Comparison of ENCODE assay signal across 1 cellular context in the genomic region with DNA sequence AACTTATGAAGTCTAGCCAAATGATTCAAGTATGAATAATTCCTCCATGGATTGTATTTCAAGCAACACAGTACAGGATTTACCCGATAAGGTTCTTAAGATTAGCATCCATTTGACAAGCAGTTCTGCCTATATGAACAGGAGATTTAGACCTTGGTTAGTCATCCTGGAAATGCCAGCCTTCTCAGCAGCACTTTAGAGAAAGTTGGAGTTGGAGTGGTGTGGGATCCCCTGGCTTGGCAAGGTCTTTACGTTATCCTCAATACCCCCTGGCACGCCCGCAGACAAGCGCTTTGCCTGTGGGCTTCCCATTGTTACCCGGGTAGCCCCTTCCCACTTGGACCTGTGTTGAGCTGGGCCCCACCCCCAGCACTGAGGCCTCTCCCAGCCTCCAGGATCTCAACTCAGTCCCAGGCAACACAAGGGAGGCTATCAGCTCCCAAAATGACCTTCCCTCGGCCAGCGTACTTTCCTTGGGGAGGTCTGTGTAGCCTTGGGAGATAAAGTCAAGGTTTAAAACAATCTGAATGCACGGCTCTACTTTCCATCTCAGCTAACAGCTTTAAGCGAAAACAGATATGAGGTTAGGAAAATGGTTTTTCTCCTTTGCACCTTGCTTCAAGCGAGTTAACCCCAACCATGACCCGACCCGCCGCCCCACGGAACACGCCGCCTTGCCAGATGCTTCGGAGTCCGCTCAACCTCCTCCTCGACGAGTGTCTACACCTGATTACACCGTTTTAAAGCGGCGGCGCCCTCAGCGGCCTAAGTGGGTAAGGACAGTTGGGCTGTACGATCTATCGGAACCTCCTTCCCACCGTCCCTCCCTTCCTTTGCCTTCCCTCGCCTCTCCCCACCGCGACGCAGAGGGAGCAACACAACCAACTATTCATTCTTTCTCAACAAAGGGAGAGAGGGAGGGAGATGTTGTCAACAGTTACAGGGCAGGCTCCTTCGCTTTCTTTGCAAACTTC.
TF ChIP-seq lines count a peak whose summit lies in the region.

No MANE protein-coding gene starts in this region.

TF ChIP-seq in K562, 482 proteins besides CTCF, POLR2A, EP300 and RAD21 (continued from another document and continues in another):
- TF ChIP-seq, protein P1, sequence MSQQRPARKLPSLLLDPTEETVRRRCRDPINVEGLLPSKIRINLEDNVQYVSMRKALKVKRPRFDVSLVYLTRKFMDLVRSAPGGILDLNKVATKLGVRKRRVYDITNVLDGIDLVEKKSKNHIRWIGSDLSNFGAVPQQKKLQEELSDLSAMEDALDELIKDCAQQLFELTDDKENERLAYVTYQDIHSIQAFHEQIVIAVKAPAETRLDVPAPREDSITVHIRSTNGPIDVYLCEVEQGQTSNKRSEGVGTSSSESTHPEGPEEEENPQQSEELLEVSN (IDR thresholded peaks at IDR 0.05; ENCODE audit: borderline replicate concordance in 1 of 2, extremely low read depth in 1 of 2, insufficient read depth in 1 of 2, insufficient read length in 1 of 2, low read depth in 1 of 2, low read length in 1 of 2, poor library complexity in 1 of 2, severe bottlenecking in 1 of 2): peak in 1 of 2 experiments; percentile 37
- TF ChIP-seq MAFF (IDR thresholded peaks at IDR 0.05; ENCODE audit: low read length): no peak
- TF ChIP-seq POLR3G (IDR thresholded peaks at IDR 0.05; ENCODE audit: extremely low read depth, insufficient read length, insufficient replicate concordance): no peak
- TF ChIP-seq, protein P2, sequence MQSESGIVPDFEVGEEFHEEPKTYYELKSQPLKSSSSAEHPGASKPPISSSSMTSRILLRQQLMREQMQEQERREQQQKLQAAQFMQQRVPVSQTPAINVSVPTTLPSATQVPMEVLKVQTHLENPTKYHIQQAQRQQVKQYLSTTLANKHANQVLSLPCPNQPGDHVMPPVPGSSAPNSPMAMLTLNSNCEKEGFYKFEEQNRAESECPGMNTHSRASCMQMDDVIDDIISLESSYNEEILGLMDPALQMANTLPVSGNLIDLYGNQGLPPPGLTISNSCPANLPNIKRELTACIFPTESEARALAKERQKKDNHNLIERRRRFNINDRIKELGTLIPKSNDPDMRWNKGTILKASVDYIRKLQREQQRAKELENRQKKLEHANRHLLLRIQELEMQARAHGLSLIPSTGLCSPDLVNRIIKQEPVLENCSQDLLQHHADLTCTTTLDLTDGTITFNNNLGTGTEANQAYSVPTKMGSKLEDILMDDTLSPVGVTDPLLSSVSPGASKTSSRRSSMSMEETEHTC (IDR thresholded peaks at IDR 0.05): no peak
- no peak for TF ChIP-seq CHCHD3 (CRISPR knock-in tag; IDR thresholded peaks at IDR 0.05)
- peak; percentile 62; the same call in 1 of the 2 replicates for TF ChIP-seq ZNF263 (CRISPR knock-in tag; IDR thresholded peaks at IDR 0.05; ENCODE audit: borderline replicate concordance)
- no peak for TF ChIP-seq FOXA1 (IDR thresholded peaks at IDR 0.05; ENCODE audit: borderline replicate concordance)
- TF ChIP-seq, protein P3, sequence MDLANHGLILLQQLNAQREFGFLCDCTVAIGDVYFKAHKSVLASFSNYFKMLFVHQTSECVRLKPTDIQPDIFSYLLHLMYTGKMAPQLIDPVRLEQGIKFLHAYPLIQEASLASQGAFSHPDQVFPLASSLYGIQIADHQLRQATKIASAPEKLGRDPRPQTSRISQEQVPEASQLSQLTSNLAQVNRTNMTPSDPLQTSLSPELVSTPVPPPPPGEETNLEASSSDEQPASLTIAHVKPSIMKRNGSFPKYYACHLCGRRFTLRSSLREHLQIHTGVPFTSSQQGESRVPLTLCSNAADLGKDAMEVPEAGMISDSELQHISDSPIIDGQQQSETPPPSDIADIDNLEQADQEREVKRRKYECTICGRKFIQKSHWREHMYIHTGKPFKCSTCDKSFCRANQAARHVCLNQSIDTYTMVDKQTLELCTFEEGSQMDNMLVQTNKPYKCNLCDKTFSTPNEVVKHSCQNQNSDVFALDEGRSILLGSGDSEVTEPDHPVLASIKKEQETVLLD (IDR thresholded peaks at IDR 0.05): no peak
- TF ChIP-seq HDAC6 (IDR thresholded peaks at IDR 0.05; ENCODE audit: low read depth, low read length): no peak
- no peak for TF ChIP-seq EGR1 (conservative IDR thresholded peaks at IDR 0.05)
- TF ChIP-seq, protein P4, sequence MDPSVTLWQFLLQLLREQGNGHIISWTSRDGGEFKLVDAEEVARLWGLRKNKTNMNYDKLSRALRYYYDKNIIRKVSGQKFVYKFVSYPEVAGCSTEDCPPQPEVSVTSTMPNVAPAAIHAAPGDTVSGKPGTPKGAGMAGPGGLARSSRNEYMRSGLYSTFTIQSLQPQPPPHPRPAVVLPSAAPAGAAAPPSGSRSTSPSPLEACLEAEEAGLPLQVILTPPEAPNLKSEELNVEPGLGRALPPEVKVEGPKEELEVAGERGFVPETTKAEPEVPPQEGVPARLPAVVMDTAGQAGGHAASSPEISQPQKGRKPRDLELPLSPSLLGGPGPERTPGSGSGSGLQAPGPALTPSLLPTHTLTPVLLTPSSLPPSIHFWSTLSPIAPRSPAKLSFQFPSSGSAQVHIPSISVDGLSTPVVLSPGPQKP (CRISPR knock-in tag; IDR thresholded peaks at IDR 0.05): no peak
- TF ChIP-seq SMAD3 (CRISPR knock-in tag; conservative IDR thresholded peaks at IDR 0.05): no peak
- TF ChIP-seq, protein P5, sequence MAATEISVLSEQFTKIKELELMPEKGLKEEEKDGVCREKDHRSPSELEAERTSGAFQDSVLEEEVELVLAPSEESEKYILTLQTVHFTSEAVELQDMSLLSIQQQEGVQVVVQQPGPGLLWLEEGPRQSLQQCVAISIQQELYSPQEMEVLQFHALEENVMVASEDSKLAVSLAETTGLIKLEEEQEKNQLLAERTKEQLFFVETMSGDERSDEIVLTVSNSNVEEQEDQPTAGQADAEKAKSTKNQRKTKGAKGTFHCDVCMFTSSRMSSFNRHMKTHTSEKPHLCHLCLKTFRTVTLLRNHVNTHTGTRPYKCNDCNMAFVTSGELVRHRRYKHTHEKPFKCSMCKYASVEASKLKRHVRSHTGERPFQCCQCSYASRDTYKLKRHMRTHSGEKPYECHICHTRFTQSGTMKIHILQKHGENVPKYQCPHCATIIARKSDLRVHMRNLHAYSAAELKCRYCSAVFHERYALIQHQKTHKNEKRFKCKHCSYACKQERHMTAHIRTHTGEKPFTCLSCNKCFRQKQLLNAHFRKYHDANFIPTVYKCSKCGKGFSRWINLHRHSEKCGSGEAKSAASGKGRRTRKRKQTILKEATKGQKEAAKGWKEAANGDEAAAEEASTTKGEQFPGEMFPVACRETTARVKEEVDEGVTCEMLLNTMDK (IDR thresholded peaks at IDR 0.05; ENCODE audit: borderline replicate concordance, insufficient read depth, low read depth, low read length, poor library complexity, severe bottlenecking): no peak
- TF ChIP-seq, protein P6, sequence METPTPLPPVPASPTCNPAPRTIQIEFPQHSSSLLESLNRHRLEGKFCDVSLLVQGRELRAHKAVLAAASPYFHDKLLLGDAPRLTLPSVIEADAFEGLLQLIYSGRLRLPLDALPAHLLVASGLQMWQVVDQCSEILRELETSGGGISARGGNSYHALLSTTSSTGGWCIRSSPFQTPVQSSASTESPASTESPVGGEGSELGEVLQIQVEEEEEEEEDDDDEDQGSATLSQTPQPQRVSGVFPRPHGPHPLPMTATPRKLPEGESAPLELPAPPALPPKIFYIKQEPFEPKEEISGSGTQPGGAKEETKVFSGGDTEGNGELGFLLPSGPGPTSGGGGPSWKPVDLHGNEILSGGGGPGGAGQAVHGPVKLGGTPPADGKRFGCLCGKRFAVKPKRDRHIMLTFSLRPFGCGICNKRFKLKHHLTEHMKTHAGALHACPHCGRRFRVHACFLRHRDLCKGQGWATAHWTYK (CRISPR knock-in tag; IDR thresholded peaks at IDR 0.05): no peak
- no peak for TF ChIP-seq TSC22D4 (tag; IDR thresholded peaks at IDR 0.05)
- TF ChIP-seq, protein P7, sequence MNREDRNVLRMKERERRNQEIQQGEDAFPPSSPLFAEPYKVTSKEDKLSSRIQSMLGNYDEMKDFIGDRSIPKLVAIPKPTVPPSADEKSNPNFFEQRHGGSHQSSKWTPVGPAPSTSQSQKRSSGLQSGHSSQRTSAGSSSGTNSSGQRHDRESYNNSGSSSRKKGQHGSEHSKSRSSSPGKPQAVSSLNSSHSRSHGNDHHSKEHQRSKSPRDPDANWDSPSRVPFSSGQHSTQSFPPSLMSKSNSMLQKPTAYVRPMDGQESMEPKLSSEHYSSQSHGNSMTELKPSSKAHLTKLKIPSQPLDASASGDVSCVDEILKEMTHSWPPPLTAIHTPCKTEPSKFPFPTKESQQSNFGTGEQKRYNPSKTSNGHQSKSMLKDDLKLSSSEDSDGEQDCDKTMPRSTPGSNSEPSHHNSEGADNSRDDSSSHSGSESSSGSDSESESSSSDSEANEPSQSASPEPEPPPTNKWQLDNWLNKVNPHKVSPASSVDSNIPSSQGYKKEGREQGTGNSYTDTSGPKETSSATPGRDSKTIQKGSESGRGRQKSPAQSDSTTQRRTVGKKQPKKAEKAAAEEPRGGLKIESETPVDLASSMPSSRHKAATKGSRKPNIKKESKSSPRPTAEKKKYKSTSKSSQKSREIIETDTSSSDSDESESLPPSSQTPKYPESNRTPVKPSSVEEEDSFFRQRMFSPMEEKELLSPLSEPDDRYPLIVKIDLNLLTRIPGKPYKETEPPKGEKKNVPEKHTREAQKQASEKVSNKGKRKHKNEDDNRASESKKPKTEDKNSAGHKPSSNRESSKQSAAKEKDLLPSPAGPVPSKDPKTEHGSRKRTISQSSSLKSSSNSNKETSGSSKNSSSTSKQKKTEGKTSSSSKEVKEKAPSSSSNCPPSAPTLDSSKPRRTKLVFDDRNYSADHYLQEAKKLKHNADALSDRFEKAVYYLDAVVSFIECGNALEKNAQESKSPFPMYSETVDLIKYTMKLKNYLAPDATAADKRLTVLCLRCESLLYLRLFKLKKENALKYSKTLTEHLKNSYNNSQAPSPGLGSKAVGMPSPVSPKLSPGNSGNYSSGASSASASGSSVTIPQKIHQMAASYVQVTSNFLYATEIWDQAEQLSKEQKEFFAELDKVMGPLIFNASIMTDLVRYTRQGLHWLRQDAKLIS (CRISPR knock-in tag; IDR thresholded peaks at IDR 0.05): 0 out of 2 replicates have a peak, but pooled peaks have one; percentile 22
- TF ChIP-seq RUNX1 (IDR thresholded peaks at IDR 0.05; ENCODE audit: low read depth): no peak
- TF ChIP-seq ZKSCAN8 (CRISPR knock-in tag; IDR thresholded peaks at IDR 0.05): no peak
- TF ChIP-seq CBX3 (IDR thresholded peaks at IDR 0.05; ENCODE audit: borderline replicate concordance in 1 of 2, low read length in 2 of 2): 0 out of 3 replicates have a peak, but pooled peaks of 1 of the 2 experiments have one; percentile 31
- TF ChIP-seq, protein P8, sequence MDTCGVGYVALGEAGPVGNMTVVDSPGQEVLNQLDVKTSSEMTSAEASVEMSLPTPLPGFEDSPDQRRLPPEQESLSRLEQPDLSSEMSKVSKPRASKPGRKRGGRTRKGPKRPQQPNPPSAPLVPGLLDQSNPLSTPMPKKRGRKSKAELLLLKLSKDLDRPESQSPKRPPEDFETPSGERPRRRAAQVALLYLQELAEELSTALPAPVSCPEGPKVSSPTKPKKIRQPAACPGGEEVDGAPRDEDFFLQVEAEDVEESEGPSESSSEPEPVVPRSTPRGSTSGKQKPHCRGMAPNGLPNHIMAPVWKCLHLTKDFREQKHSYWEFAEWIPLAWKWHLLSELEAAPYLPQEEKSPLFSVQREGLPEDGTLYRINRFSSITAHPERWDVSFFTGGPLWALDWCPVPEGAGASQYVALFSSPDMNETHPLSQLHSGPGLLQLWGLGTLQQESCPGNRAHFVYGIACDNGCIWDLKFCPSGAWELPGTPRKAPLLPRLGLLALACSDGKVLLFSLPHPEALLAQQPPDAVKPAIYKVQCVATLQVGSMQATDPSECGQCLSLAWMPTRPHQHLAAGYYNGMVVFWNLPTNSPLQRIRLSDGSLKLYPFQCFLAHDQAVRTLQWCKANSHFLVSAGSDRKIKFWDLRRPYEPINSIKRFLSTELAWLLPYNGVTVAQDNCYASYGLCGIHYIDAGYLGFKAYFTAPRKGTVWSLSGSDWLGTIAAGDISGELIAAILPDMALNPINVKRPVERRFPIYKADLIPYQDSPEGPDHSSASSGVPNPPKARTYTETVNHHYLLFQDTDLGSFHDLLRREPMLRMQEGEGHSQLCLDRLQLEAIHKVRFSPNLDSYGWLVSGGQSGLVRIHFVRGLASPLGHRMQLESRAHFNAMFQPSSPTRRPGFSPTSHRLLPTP (IDR thresholded peaks at IDR 0.05; ENCODE audit: borderline replicate concordance, extremely low read depth, insufficient read length): no peak
- peak; percentile 52 for TF ChIP-seq TCF3 (CRISPR knock-in tag; IDR thresholded peaks at IDR 0.05)
- peak; percentile 49 for TF ChIP-seq L3MBTL2 (IDR thresholded peaks at IDR 0.05)
- TF ChIP-seq ARID1B (IDR thresholded peaks at IDR 0.05): 0 out of 2 replicates have a peak, but pooled peaks have one; percentile 12
- TF ChIP-seq, protein P9, sequence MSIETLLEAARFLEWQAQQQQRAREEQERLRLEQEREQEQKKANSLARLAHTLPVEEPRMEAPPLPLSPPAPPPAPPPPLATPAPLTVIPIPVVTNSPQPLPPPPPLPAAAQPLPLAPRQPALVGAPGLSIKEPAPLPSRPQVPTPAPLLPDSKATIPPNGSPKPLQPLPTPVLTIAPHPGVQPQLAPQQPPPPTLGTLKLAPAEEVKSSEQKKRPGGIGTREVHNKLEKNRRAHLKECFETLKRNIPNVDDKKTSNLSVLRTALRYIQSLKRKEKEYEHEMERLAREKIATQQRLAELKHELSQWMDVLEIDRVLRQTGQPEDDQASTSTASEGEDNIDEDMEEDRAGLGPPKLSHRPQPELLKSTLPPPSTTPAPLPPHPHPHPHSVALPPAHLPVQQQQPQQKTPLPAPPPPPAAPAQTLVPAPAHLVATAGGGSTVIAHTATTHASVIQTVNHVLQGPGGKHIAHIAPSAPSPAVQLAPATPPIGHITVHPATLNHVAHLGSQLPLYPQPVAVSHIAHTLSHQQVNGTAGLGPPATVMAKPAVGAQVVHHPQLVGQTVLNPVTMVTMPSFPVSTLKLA (conservative IDR thresholded peaks at IDR 0.05): no peak
- TF ChIP-seq, protein P10, sequence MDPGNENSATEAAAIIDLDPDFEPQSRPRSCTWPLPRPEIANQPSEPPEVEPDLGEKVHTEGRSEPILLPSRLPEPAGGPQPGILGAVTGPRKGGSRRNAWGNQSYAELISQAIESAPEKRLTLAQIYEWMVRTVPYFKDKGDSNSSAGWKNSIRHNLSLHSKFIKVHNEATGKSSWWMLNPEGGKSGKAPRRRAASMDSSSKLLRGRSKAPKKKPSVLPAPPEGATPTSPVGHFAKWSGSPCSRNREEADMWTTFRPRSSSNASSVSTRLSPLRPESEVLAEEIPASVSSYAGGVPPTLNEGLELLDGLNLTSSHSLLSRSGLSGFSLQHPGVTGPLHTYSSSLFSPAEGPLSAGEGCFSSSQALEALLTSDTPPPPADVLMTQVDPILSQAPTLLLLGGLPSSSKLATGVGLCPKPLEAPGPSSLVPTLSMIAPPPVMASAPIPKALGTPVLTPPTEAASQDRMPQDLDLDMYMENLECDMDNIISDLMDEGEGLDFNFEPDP (CRISPR knock-in tag; IDR thresholded peaks at IDR 0.05): no peak
- peak; percentile 45; the same call in 1 of the 2 replicates for TF ChIP-seq MTA3 (IDR thresholded peaks at IDR 0.05; ENCODE audit: borderline replicate concordance)
- TF ChIP-seq FOXA3 (CRISPR knock-in tag; conservative IDR thresholded peaks at IDR 0.05 in 1 of 2, IDR thresholded peaks at IDR 0.05 in 1 of 2): 0 out of 4 replicates have a peak, but pooled peaks of 1 of the 2 experiments have one; percentile 27
- TF ChIP-seq TAL1 (IDR thresholded peaks at IDR 0.05): no peak
- TF ChIP-seq TOE1 (IDR thresholded peaks at IDR 0.05; ENCODE audit: borderline replicate concordance): no peak
- no peak for TF ChIP-seq TOE1 (CRISPR knock-in tag; IDR thresholded peaks at IDR 0.05; ENCODE audit: borderline replicate concordance, low read depth)
